21 cellular contexts compared by ENCODE assay signal in the genomic region with DNA sequence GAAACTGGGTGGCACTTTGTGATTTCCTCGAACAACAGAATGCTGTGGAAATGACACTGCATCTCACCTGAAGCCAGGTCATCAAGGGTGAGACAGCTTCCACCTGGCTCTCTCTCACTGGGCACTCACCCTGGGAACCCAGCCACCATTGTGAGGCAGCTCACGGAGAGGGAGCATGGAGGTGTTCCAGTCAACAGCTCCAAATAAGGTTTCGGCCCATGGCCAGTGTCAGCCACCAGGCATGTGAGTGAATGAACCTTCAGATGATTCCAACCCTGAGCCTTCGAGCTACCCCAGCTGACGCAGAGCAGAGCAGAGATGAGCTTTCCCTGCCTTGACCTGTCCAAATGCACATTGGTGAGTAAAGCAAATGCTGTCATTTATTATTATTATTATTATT. TPM values are rescaled to one million over a fixed set of nuclear protein-coding genes. Genes with fewer than 3 reads are reported as not detected.
DNase-seq lines count a peak whose midpoint lies in the region; ATAC-seq, FAIRE-seq and TF ChIP-seq lines count a peak whose summit lies in the region.
"Had no signal": no experiment of that assay in that cellular context is flagged by ENCODE, and none has a peak within 500 bp of the region (broad histone marks: within the 10 kb centered on the region; RNA-seq: fewer than 3 reads in every experiment).

No MANE protein-coding gene starts in this region.

- H2BK5ac ChIP-seq in H1 (ENCODE audit: low read depth, low read length), result no peak overlapping the region

- intact Hi-C loops in breast epithelium (cut with DNase I; ENCODE audit: low total_unique reads), result no loop called here
- intact Hi-C loops in mammary epithelial cell (cut with micrococcal nuclease), result no loop called here
- intact Hi-C loops in left ventricle myocardium superior (cut with micrococcal nuclease), result no loop called here
- intact Hi-C loops in upper lobe of right lung (cut with DNase I), result no loop called here

- H3K23ac ChIP-seq in H1 (ENCODE audit: insufficient read length), result no peak overlapping the region

- no peaks in the 10 kb centered on the region for H3K27me3 ChIP-seq in breast epithelium
- no peaks in the 10 kb centered on the region for H3K27me3 ChIP-seq in mammary epithelial cell (ENCODE audit: insufficient read depth, low read length)
- H3K27me3 ChIP-seq in H1 (replicated peaks in 1 of 4; ENCODE audit: control insufficient read depth in 3 of 4, extremely low read depth in 1 of 4, insufficient read depth in 3 of 4, low read length in 3 of 4), result no peaks in the 10 kb centered on the region
- no peaks in the 10 kb centered on the region for H3K27me3 ChIP-seq in upper lobe of right lung

- H4K20me1 ChIP-seq in mammary epithelial cell (ENCODE audit: insufficient read depth, low read length), result no peaks in the 10 kb centered on the region
- no peaks in the 10 kb centered on the region for H4K20me1 ChIP-seq in H1 (replicated peaks in 1 of 2; ENCODE audit: control insufficient read depth in 1 of 2, insufficient read depth in 2 of 2, low read length in 2 of 2)

- no peak overlapping the region for H3K14ac ChIP-seq in H1 (ENCODE audit: insufficient read length)

- H3K27ac ChIP-seq in breast epithelium (peak overlapping the region; percentile 3 to 35), mammary epithelial cell (ENCODE audit: insufficient read depth, low read depth, low read length) (no peak overlapping the region), H1 (ENCODE audit: low read depth, low read length) (no peak overlapping the region), upper lobe of right lung (no peak overlapping the region)
- H3K27ac ChIP-seq: A549, KMS-11 had no signal

- TF ChIP-seq EP300 in H1 (IDR thresholded peaks at IDR 0.05; ENCODE audit: borderline replicate concordance in 1 of 2, low read depth in 2 of 2, low read length in 2 of 2), result no peak

- no peak for FAIRE-seq in H1 (lab: Jason Lieb, UNC)
- FAIRE-seq: A549 had no signal

- H3K79me1 ChIP-seq in H1 (ENCODE audit: low read depth, low read length), result no peaks in the 10 kb centered on the region

- no peaks in the 10 kb centered on the region for H3K36me3 ChIP-seq in breast epithelium
- no peaks in the 10 kb centered on the region for H3K36me3 ChIP-seq in mammary epithelial cell (ENCODE audit: insufficient read depth, low read length)
- no peaks in the 10 kb centered on the region for H3K36me3 ChIP-seq in H1 (ENCODE audit: control insufficient read depth in 2 of 4, insufficient read depth in 4 of 4, low read length in 3 of 4)
- H3K36me3 ChIP-seq in upper lobe of right lung, result no peaks in the 10 kb centered on the region

- H2AFZ ChIP-seq in mammary epithelial cell (ENCODE audit: low read depth, low read length) (no peak overlapping the region), H1 (ENCODE audit: low read length) (peak overlapping the region; percentile 93)

- no peak overlapping the region for H3K4ac ChIP-seq in H1 (replicated peaks; ENCODE audit: insufficient read length, low read depth, low read length)

- no peak overlapping the region for H2BK120ac ChIP-seq in H1 (replicated peaks; ENCODE audit: low read depth, low read length)

- H2AK5ac ChIP-seq in H1 (ENCODE audit: low read depth, low read length), result no peak overlapping the region

- no peak for TF ChIP-seq RAD21 in H1 (IDR thresholded peaks at IDR 0.05 in 1 of 2, conservative IDR thresholded peaks at IDR 0.05 in 1 of 2; ENCODE audit: low read depth in 2 of 2, low read length in 2 of 2)

- H3K9ac ChIP-seq in mammary epithelial cell (ENCODE audit: insufficient read depth, low read length) (no peak overlapping the region), H1 (replicated peaks in 1 of 4; ENCODE audit: extremely low read depth in 1 of 4, low read depth in 3 of 4, low read length in 3 of 4) (no peak overlapping the region)
- H3K9ac ChIP-seq: KMS-11, SK-N-SH had no signal

- no peak overlapping the region for H3K56ac ChIP-seq in H1 (replicated peaks; ENCODE audit: insufficient read length, low read depth, low read length)

- H4K8ac ChIP-seq in H1 (ENCODE audit: extremely low read depth, insufficient read depth, low read length), result no peak overlapping the region

- H3K4me1 ChIP-seq in breast epithelium, result no peaks in the 10 kb centered on the region
- H3K4me1 ChIP-seq in mammary epithelial cell (ENCODE audit: insufficient read depth, low read length), result no peaks in the 10 kb centered on the region
- H3K4me1 ChIP-seq in H1 (replicated peaks in 1 of 4; ENCODE audit: control insufficient read depth in 3 of 4, insufficient read depth in 4 of 4, low read length in 3 of 4), result peaks cover 3 to 7% (median 5%) of the 10 kb centered on the region in 4 experiments; a peak in 3 of 7 replicates
- H3K4me1 ChIP-seq in upper lobe of right lung, result no peaks in the 10 kb centered on the region

- no peak overlapping the region for H3K4me3 ChIP-seq in breast epithelium
- no peak overlapping the region for H3K4me3 ChIP-seq in mammary epithelial cell (replicated peaks in 1 of 3; ENCODE audit: insufficient read depth in 1 of 3, low read depth in 2 of 3, low read length in 3 of 3)
- H3K4me3 ChIP-seq in H1 (ENCODE audit: extremely low read depth in 1 of 4, insufficient read depth in 2 of 4, low read depth in 3 of 4, low read length in 4 of 4), result no peak overlapping the region
- no peak overlapping the region for H3K4me3 ChIP-seq in upper lobe of right lung
- H3K4me3 ChIP-seq: A549 had no signal

- 0 out of 2 replicates have a peak overlapping the region, but pooled peaks have one; percentile 21 for H2BK15ac ChIP-seq in H1 (ENCODE audit: low read length)

- BruUV-seq in mammary epithelial cell (replicated peaks; lab: Mats Ljungman, UMichigan), result no TSS peak

- no peak overlapping the region; the same call in 1 of the 2 replicates for H3K18ac ChIP-seq in H1 (ENCODE audit: extremely low read depth, low read length)

- ATAC-seq in left ventricle myocardium superior, result peak; percentile 99
- ATAC-seq in upper lobe of right lung, result peak; percentile 48
- ATAC-seq: A549 had no signal

- H4K91ac ChIP-seq in H1 (replicated peaks; ENCODE audit: insufficient read length, low read length), result no peak overlapping the region

- 0 out of 2 replicates have a peak overlapping the region, but pooled peaks have one; percentile 63 for H2BK12ac ChIP-seq in H1 (ENCODE audit: low read depth, low read length)

- no peaks in the 10 kb centered on the region for H3K23me2 ChIP-seq in H1 (ENCODE audit: low read depth, low read length)

- 0 out of 2 replicates have a peak overlapping the region, but pooled peaks have one; percentile 75 for H2BK20ac ChIP-seq in H1 (ENCODE audit: low read length)

- H4K5ac ChIP-seq in H1 (ENCODE audit: insufficient read length, low read depth, low read length), result no peak overlapping the region

- TF ChIP-seq CTCF in breast epithelium (IDR thresholded peaks at IDR 0.05) (no peak), mammary epithelial cell (conservative IDR thresholded peaks at IDR 0.05 in 1 of 2, IDR thresholded peaks at IDR 0.05 in 1 of 2; ENCODE audit: extremely low read depth in 1 of 2, insufficient read depth in 1 of 2, low read depth in 1 of 2, low read length in 2 of 2) (no peak), H1 (IDR thresholded peaks at IDR 0.05; ENCODE audit: control extremely low read depth in 1 of 3, insufficient read depth in 1 of 3, low read depth in 1 of 3, low read length in 3 of 3) (no peak), upper lobe of right lung (IDR thresholded peaks at IDR 0.05) (no peak)

- no peak for TF ChIP-seq POLR2A in breast epithelium (IDR thresholded peaks at IDR 0.05)
- TF ChIP-seq POLR2A in H1 (IDR thresholded peaks at IDR 0.05; ENCODE audit: control extremely low read depth in 1 of 2, low read depth in 2 of 2, low read length in 2 of 2), result no peak

- POLR2A ChIA-PET in H1 (lab: Charles Lee; ENCODE audit: partially characterized antibody), result no interaction called here

- dilution Hi-C loops in mammary epithelial cell (cut with HindIII; ENCODE audit: low sequenced_read_pairs), result no loop called here

- in situ Hi-C loops in mammary epithelial cell (cut with MboI; ENCODE audit: low sequenced_read_pairs in 2 of 2), result no loop called here

- WGBS in mammary epithelial cell (ENCODE audit: low coverage, missing lambda C conversion rate), result 60% methylated on average over 4 of the region's 5 CpGs
- 74% methylated on average over 5 of the region's 5 CpGs; no CpG with 5 or more reads in 1 of the 2 experiments for WGBS in H1 (ENCODE audit: extremely low coverage in 1 of 2, insufficient coverage in 1 of 2, insufficient read length in 1 of 2, insufficient replicate concordance in 2 of 2, low coverage in 1 of 2, low lambda C conversion rate in 2 of 2, missing lambda C conversion rate in 1 of 2), 2 experiments

- DNase-seq in breast epithelium (ENCODE audit: low spot score in 2 of 2), result peak in 1 of 2 donors; percentile 50
- no peak for DNase-seq in mammary epithelial cell
- DNase-seq in H1 (ENCODE audit: low read depth in 1 of 2, low spot score in 2 of 2), result no peak
- DNase-seq in left ventricle myocardium superior, result peak; percentile 81
- no peak for DNase-seq in upper lobe of right lung
- no peak for DNase-seq in 8988T
- no peak for DNase-seq in amygdala (lab: John Stamatoyannopoulos, UW)
- no peak for DNase-seq in globus pallidus (ENCODE audit: low spot score)
- DNase-seq: Caco-2; CD4-positive, alpha-beta T cell; DMS153; EL; MV-4-11; NCI-H1694 treated with DMSO at 0.1 percent for 48 hours; NCI-H446; NCI-H69; SHP77 treated with DMSO at 0.1 percent for 48 hours; SK-N-SH had no signal

- no peak overlapping the region for H3K4me2 ChIP-seq in mammary epithelial cell (ENCODE audit: insufficient read depth, low read depth, low read length)
- no peak overlapping the region for H3K4me2 ChIP-seq in H1 (ENCODE audit: insufficient read depth in 1 of 2, low read depth in 2 of 2, low read length in 2 of 2)
- H3K4me2 ChIP-seq: A549, KMS-11, SK-N-SH had no signal

- no peaks in the 10 kb centered on the region for H3K9me3 ChIP-seq in breast epithelium
- no peaks in the 10 kb centered on the region for H3K9me3 ChIP-seq in mammary epithelial cell (replicated peaks; ENCODE audit: insufficient read depth, low read length)
- no peaks in the 10 kb centered on the region for H3K9me3 ChIP-seq in H1 (ENCODE audit: insufficient read depth in 2 of 2, low read depth in 1 of 2, low read length in 1 of 2)
- no peaks in the 10 kb centered on the region for H3K9me3 ChIP-seq in upper lobe of right lung
- H3K9me3 ChIP-seq: A549, Caco-2, SK-N-SH had no signal

- H3K79me2 ChIP-seq in mammary epithelial cell (ENCODE audit: insufficient read depth, low read length) (no peaks in the 10 kb centered on the region), H1 (ENCODE audit: control insufficient read depth in 1 of 2, insufficient read depth in 2 of 2, low read length in 2 of 2) (no peaks in the 10 kb centered on the region)

- CTCF ChIA-PET in mammary epithelial cell (lab: Charles Lee; ENCODE audit: low non-redundant PET), result no interaction called here
- CTCF ChIA-PET in H1 (lab: Charles Lee; ENCODE audit: partially characterized antibody), result interaction anchor here (0.7 to 2.1 kb wide), 6 partner anchors 9 to 204 kb away, joined by 3 to 7 read pairs (median 4); no protein-coding TSS in a partner anchor

RNA-seq across cellular contexts. Expression of a gene that starts 58.1 kb away (rescaled TPM):
- total RNA-seq in breast epithelium (10 to 100 TPM; 10.6 to 26.5 (median 15.4) TPM), mammary epithelial cell (10 to 100 TPM in 1 of 2 donors, 1 to 10 TPM in 1; 4.3 to 11.0 TPM), left ventricle myocardium superior (23.0 TPM), upper lobe of right lung (23.8 TPM)
- polyA plus RNA-seq in mammary epithelial cell (1.4 TPM), H1 (2011; rRNA removed) (1.6 and 2.1 TPM in 2 replicates)
- polyA minus RNA-seq in mammary epithelial cell, result 6.9 TPM
- total RNA-seq in H1 (2021; fragmentation: NEBNext Ultra II Directional; extraction: Animal tissue kit (Norgen Biotek cat#: 25700)), result 12.7 and 14.6 TPM in 2 replicates
- 2.8 TPM for polyA plus RNA-seq in H1 (2011; cell fraction: cytosol; rRNA removed)
- polyA plus RNA-seq in H1 (2011; cell fraction: nucleus; rRNA removed), result 2.9 TPM
- polyA plus RNA-seq in H1 (2012, experiment 1 of 2), result 1.7 to 3.3 TPM (median 2.5 TPM) in 4 replicates
- 0.25 TPM for polyA plus RNA-seq in H1 (2012, experiment 2 of 2)
- 4.5 TPM for polyA plus RNA-seq in H1 (2013, experiment 1 of 2)
- 4.1 TPM for polyA plus RNA-seq in H1 (2013, experiment 2 of 2)
- 13.9 and 15.8 TPM in 2 replicates for polyA minus RNA-seq in H1 (2011; rRNA and poly(A)+ RNA removed)
- polyA minus RNA-seq in H1 (2011; cell fraction: cytosol; rRNA and poly(A)+ RNA removed), result 8.4 TPM
- 18.5 TPM for polyA minus RNA-seq in H1 (2011; cell fraction: nucleus; rRNA and poly(A)+ RNA removed)
- total RNA-seq: OCI-LY7 had no signal
- polyA plus RNA-seq: SK-N-SH had no signal

Comparison
In these comparisons a context has a peak if more than half of its experiments do, and no peak if none do; other contexts are left out.
1. H3K27ac ChIP-seq: peak in breast epithelium (2 of 2); none in mammary epithelial cell (single experiment), H1 (single experiment) and upper lobe of right lung (single experiment).